In the genomic region with DNA sequence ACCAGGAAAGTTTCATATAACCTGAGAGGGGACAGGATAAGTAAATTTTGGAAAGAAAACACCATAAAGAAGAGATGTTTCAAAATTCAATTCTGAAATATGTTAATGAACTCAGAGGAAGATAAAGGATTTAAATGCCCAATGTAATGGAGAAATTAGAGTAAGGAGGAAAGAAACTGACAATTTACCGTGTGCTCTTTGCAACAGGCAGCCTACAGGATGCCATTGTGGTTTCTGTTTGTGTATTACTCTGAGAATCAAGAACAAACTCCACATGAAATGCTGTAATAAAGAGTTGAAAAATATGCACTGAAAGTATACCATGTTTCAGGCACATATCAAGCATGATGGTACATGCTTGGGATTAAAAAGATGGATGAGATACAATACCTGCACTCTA, we compare ENCODE assay signal across 21 cellular contexts. TPM values are rescaled to one million over a fixed set of nuclear protein-coding genes. Genes with fewer than 3 reads are reported as not detected.
A peak's percentile ranks its signal among the peaks of the same experiment; 100 is the strongest.
DNase-seq lines count a peak whose midpoint lies in the region; ATAC-seq, FAIRE-seq and TF ChIP-seq lines count a peak whose summit lies in the region.
"Had no signal": no experiment of that assay in that cellular context is flagged by ENCODE, and none has a peak within 500 bp of the region (broad histone marks: within the 10 kb centered on the region; RNA-seq: fewer than 3 reads in every experiment).

No MANE protein-coding gene starts in this region.

- no peaks in the 10 kb centered on the region for H3K9me3 ChIP-seq in neural progenitor cell (ENCODE audit: low read depth)
- H3K9me3 ChIP-seq in esophagus muscularis mucosa = no peaks in the 10 kb centered on the region
- H3K9me3 ChIP-seq: SJCRH30, spleen had no signal

- H3K27ac Mint-ChIP-seq in T-helper 2 cell treated with Interferon-gamma antibody and Interleukin-4, amounts not matched to agents 5 μg/mL and 100 μg/mL, for 36 hours = no peak overlapping the region
- no peak overlapping the region for H3K27ac Mint-ChIP-seq in neural progenitor cell
- H3K27ac Mint-ChIP-seq: activated naive CD4-positive, alpha-beta T cell treated with anti-CD3 and anti-CD28 coated beads, Interleukin-2, amount 50 U/mL, for 24 hours; dendritic cell treated with granulocyte-macrophage colony-stimulating factor and Interleukin-4, amounts not matched to agents 40 ng/mL and 50 ng/mL, for 4 days; nephron progenitor cell had no signal

- ATAC-seq in HG03354 (IDR thresholded peaks at IDR 0.05; ENCODE audit: poor library complexity, severe bottlenecking, unreplicated experiment) = no peak
- ATAC-seq: right cardiac atrium had no signal

- peak overlapping the region; percentile 47 for H3K4me3 Mint-ChIP-seq in T-helper 2 cell treated with Interferon-gamma antibody and Interleukin-4, amounts not matched to agents 5 μg/mL and 100 μg/mL, for 36 hours
- H3K4me3 Mint-ChIP-seq in neural progenitor cell = no peak overlapping the region
- H3K4me3 Mint-ChIP-seq: activated naive CD4-positive, alpha-beta T cell treated with anti-CD3 and anti-CD28 coated beads, Interleukin-2, amount 50 U/mL, for 24 hours; dendritic cell treated with granulocyte-macrophage colony-stimulating factor and Interleukin-4, amounts not matched to agents 40 ng/mL and 50 ng/mL, for 4 days; nephron progenitor cell had no signal

- H3K79me2 ChIP-seq in neural progenitor cell (ENCODE audit: low read depth) = no peaks in the 10 kb centered on the region

- H3K27me3 ChIP-seq in neural progenitor cell (no peaks in the 10 kb centered on the region), esophagus muscularis mucosa (no peaks in the 10 kb centered on the region)
- H3K27me3 ChIP-seq: SJCRH30, spleen had no signal

- H3K9me3 Mint-ChIP-seq in T-helper 2 cell treated with Interferon-gamma antibody and Interleukin-4, amounts not matched to agents 5 μg/mL and 100 μg/mL, for 36 hours = peaks cover under 1% of the 10 kb centered on the region
- H3K9me3 Mint-ChIP-seq in neural progenitor cell = no peaks in the 10 kb centered on the region
- H3K9me3 Mint-ChIP-seq: activated naive CD4-positive, alpha-beta T cell treated with anti-CD3 and anti-CD28 coated beads, Interleukin-2, amount 50 U/mL, for 24 hours; dendritic cell treated with granulocyte-macrophage colony-stimulating factor and Interleukin-4, amounts not matched to agents 40 ng/mL and 50 ng/mL, for 4 days; nephron progenitor cell had no signal

- no peak overlapping the region for H2AFZ ChIP-seq in neural progenitor cell (replicated peaks)

- no peaks in the 10 kb centered on the region for H3K27me3 Mint-ChIP-seq in T-helper 2 cell treated with Interferon-gamma antibody and Interleukin-4, amounts not matched to agents 5 μg/mL and 100 μg/mL, for 36 hours (ENCODE audit: low read depth)
- H3K27me3 Mint-ChIP-seq in neural progenitor cell (ENCODE audit: insufficient read depth, low read depth) = no peaks in the 10 kb centered on the region
- H3K27me3 Mint-ChIP-seq: activated naive CD4-positive, alpha-beta T cell treated with anti-CD3 and anti-CD28 coated beads, Interleukin-2, amount 50 U/mL, for 24 hours; dendritic cell treated with granulocyte-macrophage colony-stimulating factor and Interleukin-4, amounts not matched to agents 40 ng/mL and 50 ng/mL, for 4 days had no signal

- H3K9ac ChIP-seq in neural progenitor cell = no peak overlapping the region

- no peak for DNase-seq in D721Med (ENCODE audit: insufficient read length, low spot score)
- peak; percentile 33 for DNase-seq in Jurkat, Clone E6-1 (ENCODE audit: low read depth, low spot score)
- no peak for DNase-seq in T-helper 2 cell treated with Interferon-gamma antibody and Interleukin-4, amounts not matched to agents 5 μg/mL and 100 μg/mL, for 36 hours (ENCODE audit: low spot score)
- no peak for DNase-seq in neural progenitor cell (ENCODE audit: low spot score)
- DNase-seq in esophagus muscularis mucosa (ENCODE audit: extremely low spot score) = no peak
- DNase-seq in AML-193 (lab: John Stamatoyannopoulos, UW) = no peak
- DNase-seq: activated CD4-positive, alpha-beta T cell treated with anti-CD3 and anti-CD28 coated beads for 4 hours; activated T-cell treated with anti-CD3 and anti-CD28 coated beads, Interleukin-2, amount 50 U/mL, for 48 hours; aorta; NCI-H1436 treated with DMSO at 0.1 percent for 48 hours; NCI-H510A treated with DMSO at 0.1 percent for 48 hours; nephron progenitor cell; right cardiac atrium; SJCRH30; spleen; stimulated activated CD4-positive, alpha-beta T cell treated with anti-CD3 and anti-CD28 coated beads, Interleukin-2, amount 100 ng/mL, for 48 hours had no signal

- H3K4me1 ChIP-seq in neural progenitor cell = peaks cover 41% of the 10 kb centered on the region
- peaks cover 0 to 3% (median 0%) of the 10 kb centered on the region in 4 donors for H3K4me1 ChIP-seq in esophagus muscularis mucosa

- H3K4me2 ChIP-seq in neural progenitor cell = peak overlapping the region; percentile 42

- H3K36me3 Mint-ChIP-seq in T-helper 2 cell treated with Interferon-gamma antibody and Interleukin-4, amounts not matched to agents 5 μg/mL and 100 μg/mL, for 36 hours (ENCODE audit: low read depth) = no peaks in the 10 kb centered on the region
- no peaks in the 10 kb centered on the region for H3K36me3 Mint-ChIP-seq in neural progenitor cell

- H3F3A ChIP-seq in neural progenitor cell (ENCODE audit: low read depth) = no peaks in the 10 kb centered on the region

- intact Hi-C loops in esophagus muscularis mucosa (cut with DNase I) = no loop called here

- H3K36me3 ChIP-seq in neural progenitor cell (no peaks in the 10 kb centered on the region), esophagus muscularis mucosa (no peaks in the 10 kb centered on the region)
- H3K36me3 ChIP-seq: SJCRH30, spleen had no signal

- WGBS in esophagus muscularis mucosa = 62% methylated on average over 1 of the region's 1 CpG

- TF ChIP-seq EP300 in esophagus muscularis mucosa (IDR thresholded peaks at IDR 0.05) = no peak

- H3K4me3 ChIP-seq in Jurkat, Clone E6-1 (ENCODE audit: low read length) = no peak overlapping the region
- H3K4me3 ChIP-seq in neural progenitor cell (no peak overlapping the region), esophagus muscularis mucosa (no peak overlapping the region)
- H3K4me3 ChIP-seq: SJCRH30, spleen had no signal

- H4K20me1 ChIP-seq in neural progenitor cell (ENCODE audit: low read depth) = no peaks in the 10 kb centered on the region

- FAIRE-seq in D721Med (lab: Jason Lieb, UNC) = peak; percentile 16
- FAIRE-seq: keratinocyte, RCC 7860 had no signal

- TF ChIP-seq CTCF in D721Med (IDR thresholded peaks at IDR 0.05; ENCODE audit: insufficient read depth, missing control alignments) (no peak), neural progenitor cell (IDR thresholded peaks at IDR 0.05) (no peak), esophagus muscularis mucosa (IDR thresholded peaks at IDR 0.05) (no peak)

- H3K27ac ChIP-seq in neural progenitor cell (no peak overlapping the region), esophagus muscularis mucosa (replicated peaks in 1 of 4) (no peak overlapping the region)
- H3K27ac ChIP-seq: SJCRH30, spleen had no signal

- peaks cover 28% of the 10 kb centered on the region for H3K4me1 Mint-ChIP-seq in T-helper 2 cell treated with Interferon-gamma antibody and Interleukin-4, amounts not matched to agents 5 μg/mL and 100 μg/mL, for 36 hours (ENCODE audit: low read depth)
- H3K4me1 Mint-ChIP-seq in neural progenitor cell = peaks cover 30% of the 10 kb centered on the region

- TF ChIP-seq POLR2A in esophagus muscularis mucosa (IDR thresholded peaks at IDR 0.05; ENCODE audit: low read depth) = no peak

RNA-seq across cellular contexts. Expression of gene GLCCI1, which starts 44.8 kb away (rescaled TPM):
- 30.9 TPM for polyA plus RNA-seq in Jurkat, Clone E6-1 (2012; ENCODE audit: insufficient read depth, insufficient read length)
- 46.6 and 78.0 TPM in 2 replicates for total RNA-seq in neural progenitor cell (ENCODE audit: low replicate concordance)
- 1 to 10 TPM; 2.8 to 8.3 (median 4.8) TPM for total RNA-seq in esophagus muscularis mucosa
